11 cellular contexts compared by ENCODE assay signal in the genomic region with DNA sequence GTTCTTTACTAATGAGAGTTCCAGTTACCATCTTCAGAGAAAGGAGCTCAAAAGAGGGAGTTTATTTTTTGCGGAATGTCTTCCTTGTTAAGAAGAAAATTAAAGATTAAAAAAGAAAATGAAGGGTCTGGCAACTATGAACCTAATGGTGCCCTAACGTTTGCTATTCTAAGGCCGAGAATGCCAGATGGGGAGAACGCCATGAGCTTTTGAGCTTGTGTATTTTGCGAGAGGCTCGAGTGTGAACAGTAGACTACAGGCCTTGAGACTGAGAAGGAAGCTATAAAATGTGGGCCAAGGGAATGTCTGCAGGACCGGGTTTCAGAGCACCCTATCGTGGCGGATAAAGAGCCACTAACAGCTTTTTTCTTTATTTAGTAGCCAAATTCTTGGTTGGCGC. TPM values are rescaled to one million over a fixed set of nuclear protein-coding genes. Genes with fewer than 3 reads are reported as not detected.
DNase-seq lines count a peak whose midpoint lies in the region; TF ChIP-seq lines count a peak whose summit lies in the region.
"Had no signal": no experiment of that assay in that cellular context is flagged by ENCODE, and none has a peak within 500 bp of the region (broad histone marks: within the 10 kb centered on the region; RNA-seq: fewer than 3 reads in every experiment).

No MANE protein-coding gene starts in this region.

- DNase-seq in GM12864 (ENCODE audit: low read depth) (no peak), SK-N-MC (ENCODE audit: low read depth, low spot score) (no peak), fibroblast of peridontal ligament (ENCODE audit: extremely low read depth) (peak; percentile 3), retinal pigment epithelial cell (ENCODE audit: low read depth) (no peak), SIG-M5 treated with dmso at 0.1 percent for 504 hours (lab: John Stamatoyannopoulos, UW; ENCODE audit: unreplicated experiment) (no peak), inferior parietal cortex (ENCODE audit: extremely low spot score) (no peak), dermis blood vessel endothelial cell (no peak), NOMO-1 treated with dmso at 0.1 percent for 144 hours (lab: John Stamatoyannopoulos, UW; ENCODE audit: unreplicated experiment) (no peak)
- DNase-seq: activated effector memory CD4-positive, alpha-beta T cell treated with Interleukin-2 at 50 U/mL for 16 hours; MV-4-11; small intestine had no signal

- H3K9me3 ChIP-seq in SK-N-MC (ENCODE audit: low read depth, low read length): no peaks in the 10 kb centered on the region

- TF ChIP-seq CTCF in GM12864 (IDR thresholded peaks at IDR 0.05; ENCODE audit: low read depth, low read length, missing control alignments) (no peak), retinal pigment epithelial cell (conservative IDR thresholded peaks at IDR 0.05; ENCODE audit: low read depth, low read length) (no peak)

- peak overlapping the region; percentile 67; the same call in 1 of the 2 replicates for H3K27ac ChIP-seq in SK-N-MC

- no peaks in the 10 kb centered on the region for H3K36me3 ChIP-seq in SK-N-MC (ENCODE audit: insufficient read depth, low read length)

- H3K4me3 ChIP-seq in GM12864 (ENCODE audit: low read depth, low read length) (peak overlapping the region; percentile 81; the same call in 1 of the 2 replicates), SK-N-MC (peak overlapping the region; percentile 91), retinal pigment epithelial cell (ENCODE audit: low read length) (peak overlapping the region; percentile 75)

- H3K9ac ChIP-seq in SK-N-MC (ENCODE audit: insufficient read length): peak overlapping the region; percentile 91

RNA-seq across cellular contexts. Expression of a gene that starts 6.7 kb away (rescaled TPM):
- 0.34 and 1.3 TPM in 2 replicates for total RNA-seq in dermis blood vessel endothelial cell
